Comparison of ENCODE assay signal across 29 cellular contexts in the genomic region with DNA sequence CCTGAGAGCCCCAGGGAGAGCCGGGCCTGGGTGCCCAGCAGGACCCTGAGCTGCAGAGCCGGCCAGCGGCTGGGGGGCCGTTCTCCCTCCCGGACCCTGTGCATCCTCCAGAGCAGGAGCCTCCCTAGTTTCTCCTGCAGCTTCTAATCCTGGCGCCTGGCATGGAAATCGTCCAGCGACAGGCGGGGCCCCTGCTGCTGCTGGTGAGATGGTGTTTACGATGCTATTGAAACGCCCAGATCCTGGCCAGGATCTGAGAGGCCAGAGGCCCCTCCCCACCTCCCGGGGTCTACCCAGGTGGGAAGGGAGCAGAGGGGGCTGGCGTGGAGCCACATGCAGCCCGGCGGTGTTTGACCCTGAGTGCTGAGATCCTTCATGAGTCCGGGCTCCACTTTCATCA. TPM values are rescaled to one million over a fixed set of nuclear protein-coding genes. Genes with fewer than 3 reads are reported as not detected.
DNase-seq lines count a peak whose midpoint lies in the region; ATAC-seq and TF ChIP-seq lines count a peak whose summit lies in the region.
"Had no signal": no experiment of that assay in that cellular context is flagged by ENCODE, and none has a peak within 500 bp of the region (broad histone marks: within the 10 kb centered on the region; RNA-seq: fewer than 3 reads in every experiment).

No MANE protein-coding gene starts in this region.

- no peaks in the 10 kb centered on the region for H3K4me1 Mint-ChIP-seq in activated CD8-positive, alpha-beta memory T cell treated with anti-CD3 and anti-CD28 coated beads, Interleukin-2, amount 10 ng/mL, durations not matched to agents 7 days and 5 days
- no peaks in the 10 kb centered on the region for H3K4me1 Mint-ChIP-seq in naive thymus-derived CD8-positive, alpha-beta T cell
- H3K4me1 Mint-ChIP-seq: activated CD4-positive, alpha-beta T cell treated with anti-CD3 and anti-CD28 coated beads, Interleukin-2, amount 10 ng/mL, durations not matched to agents 7 days and 5 days had no signal

- no peak for TF ChIP-seq CTCF in omental fat pad (IDR thresholded peaks at IDR 0.05)

- H3K79me2 ChIP-seq in GM23248 (ENCODE audit: insufficient read depth) = no peaks in the 10 kb centered on the region

- H2AFZ ChIP-seq in GM23248 = no peak overlapping the region

- H3K4me3 ChIP-seq in GM23248 = no peak overlapping the region
- H3K4me3 ChIP-seq: A549, adrenal gland, body of pancreas, dorsolateral prefrontal cortex, K562, left ventricle myocardium inferior, tibial nerve had no signal

- no peak overlapping the region for H3K9ac ChIP-seq in GM23248

- no peaks in the 10 kb centered on the region for H3K9me3 ChIP-seq in GM23248 (ENCODE audit: low read depth)
- H3K9me3 ChIP-seq: adrenal gland had no signal

- H3K27ac ChIP-seq in GM23248 = no peak overlapping the region
- H3K27ac ChIP-seq: A549, adrenal gland, body of pancreas, dorsolateral prefrontal cortex, left ventricle myocardium inferior, tibial nerve, VCaP had no signal

- H4K20me1 ChIP-seq in GM23248 (ENCODE audit: insufficient read depth) = no peaks in the 10 kb centered on the region

- H3K4me2 ChIP-seq in GM23248 (ENCODE audit: unreplicated experiment) = no peak overlapping the region
- H3K4me2 ChIP-seq: A549 had no signal

- H3K36me3 Mint-ChIP-seq in activated CD8-positive, alpha-beta memory T cell treated with anti-CD3 and anti-CD28 coated beads, Interleukin-2, amount 10 ng/mL, durations not matched to agents 7 days and 5 days = no peaks in the 10 kb centered on the region
- H3K36me3 Mint-ChIP-seq in naive thymus-derived CD8-positive, alpha-beta T cell = peaks cover 4 to 28% (median 7%) of the 10 kb centered on the region in 3 donors

- intact Hi-C loops in posterior vena cava (cut with DNase I) = loop anchor here in 1 of 2 donors (1.0 kb wide), 1 partner anchor 32 kb away; no protein-coding TSS in a partner anchor

- H3K27me3 Mint-ChIP-seq in activated CD8-positive, alpha-beta memory T cell treated with anti-CD3 and anti-CD28 coated beads, Interleukin-2, amount 10 ng/mL, durations not matched to agents 7 days and 5 days = peaks cover 21% of the 10 kb centered on the region
- peaks cover 23 to 49% (median 29%) of the 10 kb centered on the region in 5 donors for H3K27me3 Mint-ChIP-seq in naive thymus-derived CD8-positive, alpha-beta T cell

- H3K9me3 Mint-ChIP-seq in activated CD8-positive, alpha-beta memory T cell treated with anti-CD3 and anti-CD28 coated beads, Interleukin-2, amount 10 ng/mL, durations not matched to agents 7 days and 5 days (ENCODE audit: low read depth) = peaks cover 9% of the 10 kb centered on the region
- H3K9me3 Mint-ChIP-seq in naive thymus-derived CD8-positive, alpha-beta T cell = peaks cover 6 to 41% (median 26%) of the 10 kb centered on the region in 9 donors

- no peak for ATAC-seq in activated CD8-positive, alpha-beta memory T cell treated with anti-CD3 and anti-CD28 coated beads, Interleukin-2, amount 10 ng/mL, durations not matched to agents 7 days and 5 days
- ATAC-seq in naive thymus-derived CD8-positive, alpha-beta T cell = no peak
- no peak for ATAC-seq in omental fat pad (ENCODE audit: low FRiP score)
- ATAC-seq: A549, body of pancreas, K562 had no signal

- in situ Hi-C loops in GM23248 (cut with MboI) = no loop called here

- H3F3A ChIP-seq in GM23248 (ENCODE audit: insufficient read depth) = no peaks in the 10 kb centered on the region

- H3K27me3 ChIP-seq in GM23248 (replicated peaks; ENCODE audit: insufficient read depth) = peaks cover 38% of the 10 kb centered on the region
- H3K27me3 ChIP-seq: adrenal gland, body of pancreas had no signal

- POLR2A ChIA-PET in naive thymus-derived CD8-positive, alpha-beta T cell (lab: Charles Lee) = no interaction called here

- H3K27ac Mint-ChIP-seq in activated CD8-positive, alpha-beta memory T cell treated with anti-CD3 and anti-CD28 coated beads, Interleukin-2, amount 10 ng/mL, durations not matched to agents 7 days and 5 days = no peak overlapping the region
- H3K27ac Mint-ChIP-seq in naive thymus-derived CD8-positive, alpha-beta T cell = no peak overlapping the region
- H3K27ac Mint-ChIP-seq: activated CD4-positive, alpha-beta T cell treated with anti-CD3 and anti-CD28 coated beads, Interleukin-2, amount 10 ng/mL, durations not matched to agents 7 days and 5 days; activated naive CD4-positive, alpha-beta T cell treated with anti-CD3 and anti-CD28 coated beads for 36 hours; activated T-helper 1 cell treated with anti-CD3 and anti-CD28 coated beads, Interleukin-12 subunit alpha, Interleukin-12 subunit beta, Interleukin-2, Interleukin-4 antibody, amounts not matched to agents 30 ng/mL and 10 ng/mL and 1 ng/mL, durations not matched to agents 14 hours and 24 hours and 36 hours; CD4-positive, alpha-beta T cell; naive B cell had no signal

- 6 to 7% methylated on average over 14 to 16 of the region's 16 CpGs for WGBS in GM23248 (ENCODE audit: low coverage in 1 of 2, low lambda C conversion rate in 2 of 2, missing lambda C conversion rate in 2 of 2), 2 experiments

- DNase-seq in NCI-H2081 (lab: John Stamatoyannopoulos, UW) (peak; percentile 47 to 74), NCI-H2081 treated with DMSO at 0.1 percent for 48 hours (lab: John Stamatoyannopoulos, UW) (no peak), NCI-H1092 treated with DMSO at 0.1 percent for 48 hours (lab: John Stamatoyannopoulos, UW) (peak; percentile 88), posterior vena cava (ENCODE audit: low spot score) (peak; percentile 55), omental fat pad (ENCODE audit: low spot score) (no peak), GM23248 (no peak)
- DNase-seq in activated CD8-positive, alpha-beta memory T cell treated with anti-CD3 and anti-CD28 coated beads, Interleukin-2, amount 10 ng/mL, durations not matched to agents 7 days and 5 days = peak; percentile 33
- DNase-seq in naive thymus-derived CD8-positive, alpha-beta T cell = no peak
- DNase-seq: activated CD4-positive, alpha-beta T cell treated with anti-CD3 and anti-CD28 coated beads, Interleukin-2, amount 10 ng/mL, durations not matched to agents 7 days and 5 days; activated naive CD4-positive, alpha-beta T cell treated with anti-CD3 and anti-CD28 coated beads for 36 hours; AML-193; body of pancreas; CD4-positive, alpha-beta T cell; DMS53; dorsolateral prefrontal cortex; GDM1; HCEC 1CT; hypothalamus; left ventricle myocardium inferior; naive B cell; NCI-H446; nucleus accumbens; SHP77 had no signal

- CTCF ChIA-PET in activated CD8-positive, alpha-beta memory T cell treated with anti-CD3 and anti-CD28 coated beads, Interleukin-2, amount 10 ng/mL, durations not matched to agents 7 days and 5 days (lab: Charles Lee) = no interaction called here

- H3K36me3 ChIP-seq in GM23248 (ENCODE audit: low read depth) = no peaks in the 10 kb centered on the region
- H3K36me3 ChIP-seq: adrenal gland, left ventricle myocardium inferior, tibial nerve had no signal

- no peaks in the 10 kb centered on the region for H3K9me2 ChIP-seq in GM23248 (ENCODE audit: insufficient read depth)

- no peak overlapping the region for H3K4me3 Mint-ChIP-seq in activated CD8-positive, alpha-beta memory T cell treated with anti-CD3 and anti-CD28 coated beads, Interleukin-2, amount 10 ng/mL, durations not matched to agents 7 days and 5 days
- H3K4me3 Mint-ChIP-seq in naive thymus-derived CD8-positive, alpha-beta T cell = no peak overlapping the region
- H3K4me3 Mint-ChIP-seq: activated CD4-positive, alpha-beta T cell treated with anti-CD3 and anti-CD28 coated beads, Interleukin-2, amount 10 ng/mL, durations not matched to agents 7 days and 5 days; activated naive CD4-positive, alpha-beta T cell treated with anti-CD3 and anti-CD28 coated beads for 36 hours; activated T-helper 1 cell treated with anti-CD3 and anti-CD28 coated beads, Interleukin-12 subunit alpha, Interleukin-12 subunit beta, Interleukin-2, Interleukin-4 antibody, amounts not matched to agents 30 ng/mL and 10 ng/mL and 1 ng/mL, durations not matched to agents 14 hours and 24 hours and 36 hours; CD4-positive, alpha-beta T cell; naive B cell had no signal

- no peaks in the 10 kb centered on the region for H3K4me1 ChIP-seq in GM23248 (ENCODE audit: insufficient read depth)
- H3K4me1 ChIP-seq: A549, adrenal gland, left ventricle myocardium inferior, tibial nerve had no signal

RNA-seq across cellular contexts. Expression of gene CEP72, which starts 38.2 kb away (rescaled TPM):
- total RNA-seq in activated CD8-positive, alpha-beta memory T cell treated with anti-CD3 and anti-CD28 coated beads, Interleukin-2, amount 10 ng/mL, durations not matched to agents 7 days and 5 days = 10 to 100 TPM; 32.2 to 40.5 TPM
- total RNA-seq in posterior vena cava (1 to 10 TPM; 1.9 to 2.4 TPM), omental fat pad (1 to 10 TPM; 1.1 to 2.0 (median 1.7) TPM)
- 10 to 100 TPM; 27.5 to 28.8 TPM for total RNA-seq in naive thymus-derived CD8-positive, alpha-beta T cell
- 1 to 10 TPM; 2.8 to 6.4 (median 4.1) TPM for polyA plus RNA-seq in naive thymus-derived CD8-positive, alpha-beta T cell
- total RNA-seq in GM23248 (2014; rRNA removed; shearing (Covaris generic)) = 1.7 and 7.2 TPM in 2 replicates
- polyA plus RNA-seq in GM23248 (2016; fragmentation: Nextera tagmentation; extraction: Ambion mirVana) = 1.7 and 2.4 TPM in 2 replicates

RNA-seq across cellular contexts. Expression of gene SLC9A3, which starts 49.7 kb away (rescaled TPM):
- total RNA-seq in activated CD8-positive, alpha-beta memory T cell treated with anti-CD3 and anti-CD28 coated beads, Interleukin-2, amount 10 ng/mL, durations not matched to agents 7 days and 5 days = 1 to 10 TPM; 1.3 to 1.7 TPM
- total RNA-seq in posterior vena cava (under 1 TPM; 0.69 to 0.71 TPM), omental fat pad (1 to 10 TPM; 1.0 to 4.3 (median 1.7) TPM)
- 1 to 10 TPM; 2.4 to 2.6 TPM for total RNA-seq in naive thymus-derived CD8-positive, alpha-beta T cell
- polyA plus RNA-seq in naive thymus-derived CD8-positive, alpha-beta T cell = 1 to 10 TPM in 2 of 3 donors, under 1 TPM in 1; 0.98 to 3.3 (median 2.4) TPM
- total RNA-seq in GM23248 (2014; rRNA removed; shearing (Covaris generic)) = 1.7 and 2.8 TPM in 2 replicates
- 1.2 and 1.5 TPM in 2 replicates for polyA plus RNA-seq in GM23248 (2016; fragmentation: Nextera tagmentation; extraction: Ambion mirVana)

Comparison
In these comparisons a context has a peak if more than half of its experiments do, and no peak if none do; other contexts are left out.
1. DNase-seq: peak in NCI-H2081 (2 of 2), NCI-H1092 treated with DMSO at 0.1 percent for 48 hours (single experiment), activated CD8-positive, alpha-beta memory T cell treated with anti-CD3 and anti-CD28 coated beads, Interleukin-2, amount 10 ng/mL, durations not matched to agents 7 days and 5 days (single experiment) and posterior vena cava (single experiment); none in NCI-H2081 treated with DMSO at 0.1 percent for 48 hours (single experiment), naive thymus-derived CD8-positive, alpha-beta T cell (0 of 10), omental fat pad (single experiment) and GM23248 (single experiment).